In the genomic region with DNA sequence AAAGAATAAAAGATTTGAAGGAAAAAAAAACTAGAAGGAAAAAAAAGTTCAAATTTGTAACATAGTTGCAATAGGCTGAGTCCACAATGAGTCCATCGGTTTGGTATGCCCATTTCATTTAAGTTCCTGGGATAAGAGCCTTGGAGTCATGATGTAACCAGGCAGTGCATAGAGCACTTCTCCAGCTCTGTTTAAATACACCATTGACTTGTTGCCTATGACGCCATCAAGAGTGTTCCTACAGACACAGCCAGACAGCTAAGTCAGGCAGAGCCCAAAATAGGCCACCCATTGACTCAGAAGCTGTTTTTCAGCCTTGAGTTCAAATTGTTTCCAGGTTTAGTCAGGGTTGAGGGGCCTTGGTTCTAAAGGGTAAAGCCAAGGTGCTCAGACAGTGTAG, we compare ENCODE assay signal across 1 cellular context.
A peak's percentile ranks its signal among the peaks of the same experiment; 100 is the strongest.
TF ChIP-seq lines count a peak whose summit lies in the region.

No MANE protein-coding gene starts in this region.

TF ChIP-seq in HepG2, 621 proteins besides CTCF, POLR2A, EP300 and RAD21 (continued from another document and continues in another):
- TF ChIP-seq, protein P1, sequence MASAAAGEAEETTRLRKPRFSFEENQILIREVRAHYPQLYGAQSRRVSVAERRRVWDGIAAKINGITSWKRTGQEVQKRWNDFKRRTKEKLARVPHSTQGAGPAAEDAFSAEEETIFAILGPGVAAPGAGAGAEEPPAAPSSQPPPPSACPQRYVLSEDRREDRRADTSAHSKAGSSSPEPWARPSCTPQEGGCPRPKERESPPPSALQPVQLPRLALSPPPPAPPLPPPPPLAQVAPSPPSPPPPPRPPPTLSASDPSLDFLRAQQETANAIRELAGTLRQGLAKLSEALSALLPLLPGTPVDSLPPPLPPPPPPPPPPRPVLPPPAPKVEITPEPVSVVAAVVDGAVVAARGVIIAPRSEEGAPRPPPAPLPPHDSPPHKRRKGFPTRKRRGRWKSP (CRISPR knock-in tag; IDR thresholded peaks at IDR 0.05) = no peak
- TF ChIP-seq, protein P2, sequence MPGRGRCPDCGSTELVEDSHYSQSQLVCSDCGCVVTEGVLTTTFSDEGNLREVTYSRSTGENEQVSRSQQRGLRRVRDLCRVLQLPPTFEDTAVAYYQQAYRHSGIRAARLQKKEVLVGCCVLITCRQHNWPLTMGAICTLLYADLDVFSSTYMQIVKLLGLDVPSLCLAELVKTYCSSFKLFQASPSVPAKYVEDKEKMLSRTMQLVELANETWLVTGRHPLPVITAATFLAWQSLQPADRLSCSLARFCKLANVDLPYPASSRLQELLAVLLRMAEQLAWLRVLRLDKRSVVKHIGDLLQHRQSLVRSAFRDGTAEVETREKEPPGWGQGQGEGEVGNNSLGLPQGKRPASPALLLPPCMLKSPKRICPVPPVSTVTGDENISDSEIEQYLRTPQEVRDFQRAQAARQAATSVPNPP (CRISPR knock-in tag; IDR thresholded peaks at IDR 0.05) = no peak
- TF ChIP-seq ZMYM4 (CRISPR knock-in tag; IDR thresholded peaks at IDR 0.05) (peak; percentile 76), NONO (IDR thresholded peaks at IDR 0.05) (no peak), NONO (CRISPR knock-in tag; conservative IDR thresholded peaks at IDR 0.05) (no peak), PHF20 (CRISPR knock-in tag; IDR thresholded peaks at IDR 0.05) (no peak), ONECUT2 (CRISPR knock-in tag; IDR thresholded peaks at IDR 0.05) (no peak), IRF2 (CRISPR knock-in tag; IDR thresholded peaks at IDR 0.05) (peak; percentile 83), SOX5 (CRISPR knock-in tag; IDR thresholded peaks at IDR 0.05; ENCODE audit: borderline replicate concordance) (peak; percentile 86; the same call in 1 of the 2 replicates), FOXA1 (IDR thresholded peaks at IDR 0.05) (no peak), FOXA1 (CRISPR knock-in tag; IDR thresholded peaks at IDR 0.05) (peak; percentile 82), GZF1 (CRISPR knock-in tag; IDR thresholded peaks at IDR 0.05) (no peak), BRD4 (CRISPR knock-in tag; IDR thresholded peaks at IDR 0.05) (peak; percentile 77), NFE2 (CRISPR knock-in tag; IDR thresholded peaks at IDR 0.05) (no peak), ZNF30 (CRISPR knock-in tag; IDR thresholded peaks at IDR 0.05) (no peak), YEATS4 (CRISPR knock-in tag; IDR thresholded peaks at IDR 0.05; ENCODE audit: borderline replicate concordance) (peak; percentile 58; the same call in 1 of the 2 replicates), ZFP37 (CRISPR knock-in tag; IDR thresholded peaks at IDR 0.05; ENCODE audit: borderline replicate concordance) (no peak; the same call in 1 of the 2 replicates), CREM (IDR thresholded peaks at IDR 0.05) (peak; percentile 90), CREM (CRISPR knock-in tag; IDR thresholded peaks at IDR 0.05) (no peak), CC2D1A (CRISPR knock-in tag; IDR thresholded peaks at IDR 0.05) (no peak), TEAD3 (CRISPR knock-in tag; optimal IDR thresholded peaks at IDR 0.05; ENCODE audit: borderline replicate concordance) (peak; percentile 95), ARNTL (CRISPR knock-in tag; IDR thresholded peaks at IDR 0.05) (no peak), ZFYVE20 (CRISPR knock-in tag; IDR thresholded peaks at IDR 0.05; ENCODE audit: borderline replicate concordance, low read depth) (no peak), ZBTB20 (CRISPR knock-in tag; IDR thresholded peaks at IDR 0.05; ENCODE audit: borderline replicate concordance, low read depth) (peak; percentile 46; the same call in 1 of the 2 replicates), ZFP36L2 (CRISPR knock-in tag; IDR thresholded peaks at IDR 0.05) (no peak), RBM39 (IDR thresholded peaks at IDR 0.05; ENCODE audit: low read depth, low read length, poor library complexity, severe bottlenecking) (no peak), MEF2D (CRISPR knock-in tag; IDR thresholded peaks at IDR 0.05) (peak; percentile 89), DNMT1 (CRISPR knock-in tag; IDR thresholded peaks at IDR 0.05) (no peak), ETV6 (CRISPR knock-in tag; conservative IDR thresholded peaks at IDR 0.05) (0 out of 2 replicates have a peak, but pooled peaks have one; percentile 64), PHB2 (IDR thresholded peaks at IDR 0.05; ENCODE audit: partially characterized antibody) (no peak), ELF3 (CRISPR knock-in tag; IDR thresholded peaks at IDR 0.05) (peak; percentile 84)
- TF ChIP-seq, protein P3, sequence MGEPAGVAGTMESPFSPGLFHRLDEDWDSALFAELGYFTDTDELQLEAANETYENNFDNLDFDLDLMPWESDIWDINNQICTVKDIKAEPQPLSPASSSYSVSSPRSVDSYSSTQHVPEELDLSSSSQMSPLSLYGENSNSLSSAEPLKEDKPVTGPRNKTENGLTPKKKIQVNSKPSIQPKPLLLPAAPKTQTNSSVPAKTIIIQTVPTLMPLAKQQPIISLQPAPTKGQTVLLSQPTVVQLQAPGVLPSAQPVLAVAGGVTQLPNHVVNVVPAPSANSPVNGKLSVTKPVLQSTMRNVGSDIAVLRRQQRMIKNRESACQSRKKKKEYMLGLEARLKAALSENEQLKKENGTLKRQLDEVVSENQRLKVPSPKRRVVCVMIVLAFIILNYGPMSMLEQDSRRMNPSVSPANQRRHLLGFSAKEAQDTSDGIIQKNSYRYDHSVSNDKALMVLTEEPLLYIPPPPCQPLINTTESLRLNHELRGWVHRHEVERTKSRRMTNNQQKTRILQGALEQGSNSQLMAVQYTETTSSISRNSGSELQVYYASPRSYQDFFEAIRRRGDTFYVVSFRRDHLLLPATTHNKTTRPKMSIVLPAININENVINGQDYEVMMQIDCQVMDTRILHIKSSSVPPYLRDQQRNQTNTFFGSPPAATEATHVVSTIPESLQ (CRISPR knock-in tag; conservative IDR thresholded peaks at IDR 0.05) = no peak
- TF ChIP-seq, protein P4, sequence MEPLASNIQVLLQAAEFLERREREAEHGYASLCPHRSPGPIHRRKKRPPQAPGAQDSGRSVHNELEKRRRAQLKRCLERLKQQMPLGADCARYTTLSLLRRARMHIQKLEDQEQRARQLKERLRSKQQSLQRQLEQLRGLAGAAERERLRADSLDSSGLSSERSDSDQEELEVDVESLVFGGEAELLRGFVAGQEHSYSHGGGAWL (CRISPR knock-in tag; IDR thresholded peaks at IDR 0.05) = no peak
- TF ChIP-seq, protein P5, sequence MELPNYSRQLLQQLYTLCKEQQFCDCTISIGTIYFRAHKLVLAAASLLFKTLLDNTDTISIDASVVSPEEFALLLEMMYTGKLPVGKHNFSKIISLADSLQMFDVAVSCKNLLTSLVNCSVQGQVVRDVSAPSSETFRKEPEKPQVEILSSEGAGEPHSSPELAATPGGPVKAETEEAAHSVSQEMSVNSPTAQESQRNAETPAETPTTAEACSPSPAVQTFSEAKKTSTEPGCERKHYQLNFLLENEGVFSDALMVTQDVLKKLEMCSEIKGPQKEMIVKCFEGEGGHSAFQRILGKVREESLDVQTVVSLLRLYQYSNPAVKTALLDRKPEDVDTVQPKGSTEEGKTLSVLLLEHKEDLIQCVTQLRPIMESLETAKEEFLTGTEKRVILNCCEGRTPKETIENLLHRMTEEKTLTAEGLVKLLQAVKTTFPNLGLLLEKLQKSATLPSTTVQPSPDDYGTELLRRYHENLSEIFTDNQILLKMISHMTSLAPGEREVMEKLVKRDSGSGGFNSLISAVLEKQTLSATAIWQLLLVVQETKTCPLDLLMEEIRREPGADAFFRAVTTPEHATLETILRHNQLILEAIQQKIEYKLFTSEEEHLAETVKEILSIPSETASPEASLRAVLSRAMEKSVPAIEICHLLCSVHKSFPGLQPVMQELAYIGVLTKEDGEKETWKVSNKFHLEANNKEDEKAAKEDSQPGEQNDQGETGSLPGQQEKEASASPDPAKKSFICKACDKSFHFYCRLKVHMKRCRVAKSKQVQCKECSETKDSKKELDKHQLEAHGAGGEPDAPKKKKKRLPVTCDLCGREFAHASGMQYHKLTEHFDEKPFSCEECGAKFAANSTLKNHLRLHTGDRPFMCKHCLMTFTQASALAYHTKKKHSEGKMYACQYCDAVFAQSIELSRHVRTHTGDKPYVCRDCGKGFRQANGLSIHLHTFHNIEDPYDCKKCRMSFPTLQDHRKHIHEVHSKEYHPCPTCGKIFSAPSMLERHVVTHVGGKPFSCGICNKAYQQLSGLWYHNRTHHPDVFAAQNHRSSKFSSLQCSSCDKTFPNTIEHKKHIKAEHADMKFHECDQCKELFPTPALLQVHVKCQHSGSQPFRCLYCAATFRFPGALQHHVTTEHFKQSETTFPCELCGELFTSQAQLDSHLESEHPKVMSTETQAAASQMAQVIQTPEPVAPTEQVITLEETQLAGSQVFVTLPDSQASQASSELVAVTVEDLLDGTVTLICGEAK (IDR thresholded peaks at IDR 0.05) = no peak
- TF ChIP-seq, protein P5 (CRISPR knock-in tag; IDR thresholded peaks at IDR 0.05) = no peak
- TF ChIP-seq, protein P6, sequence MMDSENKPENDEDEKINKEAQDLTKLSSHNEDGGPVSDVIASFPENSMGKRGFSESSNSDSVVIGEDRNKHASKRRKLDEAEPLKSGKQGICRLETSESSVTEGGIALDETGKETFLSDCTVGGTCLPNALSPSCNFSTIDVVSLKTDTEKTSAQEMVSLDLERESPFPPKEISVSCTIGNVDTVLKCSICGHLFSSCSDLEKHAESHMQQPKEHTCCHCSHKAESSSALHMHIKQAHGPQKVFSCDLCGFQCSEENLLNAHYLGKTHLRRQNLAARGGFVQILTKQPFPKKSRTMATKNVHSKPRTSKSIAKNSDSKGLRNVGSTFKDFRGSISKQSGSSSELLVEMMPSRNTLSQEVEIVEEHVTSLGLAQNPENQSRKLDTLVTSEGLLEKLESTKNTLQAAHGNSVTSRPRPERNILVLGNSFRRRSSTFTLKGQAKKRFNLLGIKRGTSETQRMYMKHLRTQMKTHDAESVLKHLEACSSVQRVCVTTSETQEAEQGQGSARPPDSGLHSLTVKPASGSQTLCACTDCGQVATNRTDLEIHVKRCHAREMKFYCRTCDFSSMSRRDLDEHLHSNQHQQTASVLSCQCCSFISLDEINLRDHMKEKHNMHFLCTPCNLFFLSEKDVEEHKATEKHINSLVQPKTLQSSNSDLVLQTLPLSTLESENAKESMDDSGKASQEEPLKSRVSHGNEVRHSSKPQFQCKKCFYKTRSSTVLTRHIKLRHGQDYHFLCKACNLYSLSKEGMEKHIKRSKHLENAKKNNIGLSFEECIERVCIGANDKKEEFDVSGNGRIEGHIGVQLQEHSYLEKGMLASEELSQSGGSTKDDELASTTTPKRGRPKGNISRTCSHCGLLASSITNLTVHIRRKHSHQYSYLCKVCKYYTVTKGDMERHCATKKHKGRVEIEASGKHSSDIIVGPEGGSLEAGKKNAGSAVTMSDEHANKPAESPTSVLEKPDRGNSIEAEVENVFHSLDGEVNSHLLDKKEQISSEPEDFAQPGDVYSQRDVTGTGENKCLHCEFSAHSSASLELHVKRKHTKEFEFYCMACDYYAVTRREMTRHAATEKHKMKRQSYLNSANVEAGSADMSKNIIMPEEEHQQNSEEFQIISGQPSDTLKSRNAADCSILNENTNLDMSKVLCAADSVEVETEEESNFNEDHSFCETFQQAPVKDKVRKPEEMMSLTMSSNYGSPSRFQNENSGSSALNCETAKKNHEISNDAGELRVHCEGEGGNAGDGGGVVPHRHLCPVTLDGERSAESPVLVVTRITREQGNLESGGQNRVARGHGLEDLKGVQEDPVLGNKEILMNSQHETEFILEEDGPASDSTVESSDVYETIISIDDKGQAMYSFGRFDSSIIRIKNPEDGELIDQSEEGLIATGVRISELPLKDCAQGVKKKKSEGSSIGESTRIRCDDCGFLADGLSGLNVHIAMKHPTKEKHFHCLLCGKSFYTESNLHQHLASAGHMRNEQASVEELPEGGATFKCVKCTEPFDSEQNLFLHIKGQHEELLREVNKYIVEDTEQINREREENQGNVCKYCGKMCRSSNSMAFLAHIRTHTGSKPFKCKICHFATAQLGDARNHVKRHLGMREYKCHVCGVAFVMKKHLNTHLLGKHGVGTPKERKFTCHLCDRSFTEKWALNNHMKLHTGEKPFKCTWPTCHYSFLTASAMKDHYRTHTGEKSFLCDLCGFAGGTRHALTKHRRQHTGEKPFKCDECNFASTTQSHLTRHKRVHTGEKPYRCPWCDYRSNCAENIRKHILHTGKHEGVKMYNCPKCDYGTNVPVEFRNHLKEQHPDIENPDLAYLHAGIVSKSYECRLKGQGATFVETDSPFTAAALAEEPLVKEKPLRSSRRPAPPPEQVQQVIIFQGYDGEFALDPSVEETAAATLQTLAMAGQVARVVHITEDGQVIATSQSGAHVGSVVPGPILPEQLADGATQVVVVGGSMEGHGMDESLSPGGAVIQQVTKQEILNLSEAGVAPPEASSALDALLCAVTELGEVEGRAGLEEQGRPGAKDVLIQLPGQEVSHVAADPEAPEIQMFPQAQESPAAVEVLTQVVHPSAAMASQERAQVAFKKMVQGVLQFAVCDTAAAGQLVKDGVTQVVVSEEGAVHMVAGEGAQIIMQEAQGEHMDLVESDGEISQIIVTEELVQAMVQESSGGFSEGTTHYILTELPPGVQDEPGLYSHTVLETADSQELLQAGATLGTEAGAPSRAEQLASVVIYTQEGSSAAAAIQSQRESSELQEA (CRISPR knock-in tag; IDR thresholded peaks at IDR 0.05; ENCODE audit: not compliant biosample characterization) = no peak
- TF ChIP-seq, protein P7, sequence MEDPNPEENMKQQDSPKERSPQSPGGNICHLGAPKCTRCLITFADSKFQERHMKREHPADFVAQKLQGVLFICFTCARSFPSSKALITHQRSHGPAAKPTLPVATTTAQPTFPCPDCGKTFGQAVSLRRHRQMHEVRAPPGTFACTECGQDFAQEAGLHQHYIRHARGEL (CRISPR knock-in tag; IDR thresholded peaks at IDR 0.05) = no peak
